In the genomic region with DNA sequence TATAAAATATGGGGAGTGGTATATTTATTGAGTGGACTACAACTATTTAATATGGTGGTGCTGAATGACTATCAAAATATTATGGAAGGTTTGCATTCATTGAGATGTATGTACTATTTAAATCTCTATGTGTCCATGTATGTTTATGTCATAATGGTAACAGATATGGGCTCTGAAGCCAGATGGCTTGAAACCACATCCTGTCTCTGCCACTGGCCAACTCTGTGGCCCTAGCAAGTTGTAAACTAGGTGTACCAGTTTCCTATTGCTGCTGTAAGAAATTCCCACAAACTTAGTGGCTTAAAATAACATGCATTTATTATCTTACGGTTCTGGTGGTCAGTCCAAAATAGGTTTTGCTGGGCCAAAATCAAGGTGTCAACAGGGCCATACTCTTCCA, we compare ENCODE assay signal across 1 cellular context.
TF ChIP-seq lines count a peak whose summit lies in the region.

No MANE protein-coding gene starts in this region.

TF ChIP-seq in H1, 55 proteins besides CTCF, POLR2A, EP300 and RAD21:
- TF ChIP-seq PHF8 (conservative IDR thresholded peaks at IDR 0.05; ENCODE audit: low read depth, low read length) (no peak), POU5F1 (IDR thresholded peaks at IDR 0.05; ENCODE audit: low read depth, low read length) (no peak), SAP30 (IDR thresholded peaks at IDR 0.05; ENCODE audit: insufficient read depth, insufficient replicate concordance, low read length) (no peak), NANOG (IDR thresholded peaks at IDR 0.05; ENCODE audit: insufficient read depth, low read depth, low read length, poor library complexity, severe bottlenecking) (no peak), SRF (IDR thresholded peaks at IDR 0.05; ENCODE audit: low read depth, low read length) (no peak), RBBP5 (IDR thresholded peaks at IDR 0.05; ENCODE audit: borderline replicate concordance, low read depth, low read length) (no peak), POLR2AphosphoS5 (IDR thresholded peaks at IDR 0.05; ENCODE audit: low read depth, low read length) (no peak), SP2 (IDR thresholded peaks at IDR 0.05; ENCODE audit: low read length) (no peak), CEBPB (IDR thresholded peaks at IDR 0.05; ENCODE audit: low read depth, low read length) (no peak)
